Comparison of ENCODE assay signal across 8 cellular contexts in the genomic region with DNA sequence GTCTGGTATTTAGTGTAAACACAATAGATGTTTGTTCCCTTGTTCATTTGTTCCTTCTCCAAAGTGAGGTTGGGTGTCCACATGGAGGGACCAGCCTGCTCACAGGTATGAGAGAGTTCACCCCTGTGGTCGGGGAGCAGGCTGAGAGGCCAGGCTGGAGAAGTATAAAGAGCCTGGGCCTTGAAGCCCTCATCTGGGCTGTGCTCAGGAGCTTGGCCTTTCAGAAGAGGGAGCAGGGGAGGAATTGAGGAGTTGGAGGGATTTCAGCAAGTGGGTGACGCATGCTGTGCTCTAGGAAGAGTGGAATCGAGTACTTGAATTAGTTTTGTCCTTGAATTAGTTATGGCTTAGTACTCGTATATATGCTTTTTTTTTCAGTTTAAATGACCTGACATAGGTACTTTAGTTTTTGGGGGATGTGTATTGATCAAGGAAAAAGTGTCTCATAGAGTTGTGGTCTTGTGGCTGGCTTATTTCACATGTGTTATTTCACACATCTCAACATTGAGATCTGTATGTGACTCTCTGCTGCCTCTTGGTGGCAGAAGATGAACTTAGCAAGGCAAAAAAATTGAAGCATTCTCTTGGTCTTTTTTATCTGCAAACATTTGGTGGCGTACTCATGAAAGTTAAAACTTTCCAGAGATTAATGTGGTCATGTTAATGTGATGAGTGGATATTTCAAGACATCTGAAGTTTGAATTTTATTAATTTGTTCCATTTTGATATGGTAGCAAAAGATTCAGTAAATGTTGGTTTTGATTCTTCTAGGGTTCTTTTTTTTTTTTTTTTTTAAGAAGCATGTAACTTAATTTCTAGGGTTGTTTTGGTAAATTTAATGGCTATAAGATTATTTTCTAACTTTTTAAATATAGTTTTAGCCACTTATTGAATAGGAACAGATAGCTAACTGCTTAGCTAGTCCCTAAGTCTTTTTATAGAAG. TPM values are rescaled to one million over a fixed set of nuclear protein-coding genes. Genes with fewer than 3 reads are reported as not detected.
DNase-seq lines count a peak whose midpoint lies in the region; ATAC-seq and TF ChIP-seq lines count a peak whose summit lies in the region.

No MANE protein-coding gene starts in this region.

- no peak overlapping the region for H3K27ac ChIP-seq in CD4-positive, alpha-beta memory T cell (ENCODE audit: low read depth, low read length)

- H3K36me3 ChIP-seq in CD4-positive, alpha-beta memory T cell (ENCODE audit: insufficient read depth, low read length): peaks cover 10% of the 10 kb centered on the region

- H3K4me3 ChIP-seq in CD4-positive, alpha-beta memory T cell (ENCODE audit: low read length in 2 of 2): no peak overlapping the region
- H3K4me3 ChIP-seq in epithelial cell of proximal tubule (ENCODE audit: low read depth, low read length): no peak overlapping the region

- POLR2A ChIA-PET in CD4-positive, alpha-beta memory T cell (lab: Charles Lee; ENCODE audit: partially characterized antibody): no interaction called here

- H3K27me3 Mint-ChIP-seq in CD4-positive, alpha-beta memory T cell: no peaks in the 10 kb centered on the region
- no peaks in the 10 kb centered on the region for H3K27me3 Mint-ChIP-seq in naive B cell

- ATAC-seq in GM18861 (IDR thresholded peaks at IDR 0.05; ENCODE audit: unreplicated experiment): peak; percentile 84
- peak; percentile 82 for ATAC-seq in HG03064 (IDR thresholded peaks at IDR 0.05; ENCODE audit: low read depth, unreplicated experiment)
- ATAC-seq in naive B cell (ENCODE audit: low read depth in 2 of 2): peak; percentile 32 to 58

- DNase-seq in CD4-positive, alpha-beta memory T cell: peak; percentile 52 to 61 (median 58)
- peak; percentile 55 for DNase-seq in NCI-H2171 (lab: John Stamatoyannopoulos, UW)
- DNase-seq in activated CD4-positive, alpha-beta T cell treated with anti-CD3 and anti-CD28 coated beads, Interleukin-2, amount 50 U/mL, for 48 hours: peak; percentile 24 to 46
- peak; percentile 12 for DNase-seq in epithelial cell of proximal tubule (ENCODE audit: low read depth)
- DNase-seq in naive B cell: peak; percentile 30
- no peak for DNase-seq in NCI-H1048 (lab: John Stamatoyannopoulos, UW)

- H3K27me3 ChIP-seq in CD4-positive, alpha-beta memory T cell (ENCODE audit: insufficient read depth, low read length): no peaks in the 10 kb centered on the region

- CTCF ChIA-PET in CD4-positive, alpha-beta memory T cell (lab: Charles Lee; ENCODE audit: partially characterized antibody): interaction anchor here (0.7 to 9.1 kb wide), 18 partner anchors 8 to 379 kb away, joined by 3 to 130 read pairs (median 4); no protein-coding TSS in a partner anchor

- no peak overlapping the region for H3K4me3 Mint-ChIP-seq in CD4-positive, alpha-beta memory T cell
- H3K4me3 Mint-ChIP-seq in naive B cell: no peak overlapping the region

- peak; percentile 82 for TF ChIP-seq CTCF in epithelial cell of proximal tubule (conservative IDR thresholded peaks at IDR 0.05; ENCODE audit: low read depth, low read length)

- H3K9me3 ChIP-seq in CD4-positive, alpha-beta memory T cell (ENCODE audit: control insufficient read depth in 1 of 2, low read length in 2 of 2): no peaks in the 10 kb centered on the region

- H3K36me3 Mint-ChIP-seq in CD4-positive, alpha-beta memory T cell: peaks cover 34 to 39% of the 10 kb centered on the region in 2 donors
- H3K36me3 Mint-ChIP-seq in naive B cell: peaks cover 13 to 21% of the 10 kb centered on the region in 2 donors

- H3K9me3 Mint-ChIP-seq in CD4-positive, alpha-beta memory T cell: no peaks in the 10 kb centered on the region
- H3K9me3 Mint-ChIP-seq in naive B cell: no peaks in the 10 kb centered on the region

- H3K4me1 Mint-ChIP-seq in CD4-positive, alpha-beta memory T cell: peaks cover 12 to 17% (median 14%) of the 10 kb centered on the region in 4 donors
- H3K4me1 Mint-ChIP-seq in naive B cell: peaks cover 0 to 7% (median 6%) of the 10 kb centered on the region in 3 donors

- intact Hi-C loops in CD4-positive, alpha-beta memory T cell (cut with micrococcal nuclease): loop anchor here (1.0 kb wide), 3 partner anchors 158 to 273 kb away; no protein-coding TSS in a partner anchor

- H3K4me1 ChIP-seq in CD4-positive, alpha-beta memory T cell (ENCODE audit: insufficient read depth, low read length): peaks cover 5% of the 10 kb centered on the region

- H3K27ac Mint-ChIP-seq in CD4-positive, alpha-beta memory T cell: peak overlapping the region in 2 of 7 donors; percentile 12 to 43
- peak overlapping the region in 1 of 6 donors; percentile 10 for H3K27ac Mint-ChIP-seq in naive B cell

RNA-seq across cellular contexts. Expression of a gene that starts 54.3 kb away (rescaled TPM):
- total RNA-seq in CD4-positive, alpha-beta memory T cell: 10 to 100 TPM; 55.1 to 58.9 TPM
- 10 to 100 TPM; 39.3 to 49.8 TPM for polyA plus RNA-seq in CD4-positive, alpha-beta memory T cell
- 16.8 and 18.1 TPM in 2 replicates for total RNA-seq in epithelial cell of proximal tubule
- 10 to 100 TPM in 5 of 6 donors, 1 to 10 TPM in 1; 9.4 to 36.4 (median 20.0) TPM for polyA plus RNA-seq in naive B cell (ENCODE audit: low read depth in 6 of 6)
